In genomic region chr9:89549031-89549644, GRCh38 we compare ENCODE assay signal across 8 cellular contexts. TPM values are rescaled to one million over a fixed set of nuclear protein-coding genes. Genes with fewer than 3 reads are reported as not detected.
DNase-seq lines count a peak whose midpoint lies in the region; ATAC-seq and TF ChIP-seq lines count a peak whose summit lies in the region.

No MANE protein-coding gene starts in this region.

- H3K27ac Mint-ChIP-seq in type B pancreatic cell = no peak overlapping the region

- H3K27me3 ChIP-seq in DOHH2 (ENCODE audit: control insufficient read depth, low read length) = peaks cover 22% of the 10 kb centered on the region
- no peaks in the 10 kb centered on the region for H3K27me3 ChIP-seq in RWPE2 (ENCODE audit: insufficient read depth, poor library complexity, severe bottlenecking)
- peaks cover 6% of the 10 kb centered on the region for H3K27me3 ChIP-seq in foreskin keratinocyte
- H3K27me3 ChIP-seq in ovary = no peaks in the 10 kb centered on the region

- peaks cover 7% of the 10 kb centered on the region for H3K9me3 Mint-ChIP-seq in type B pancreatic cell

- H3K36me3 Mint-ChIP-seq in type B pancreatic cell = no peaks in the 10 kb centered on the region

- WGBS in ovary, 3 donors = 25 to 29% (median 26%) methylated on average over 5 of the region's 5 CpGs

- peaks cover 13% of the 10 kb centered on the region for H3K27me3 Mint-ChIP-seq in type B pancreatic cell

- H3K4me3 ChIP-seq in DOHH2 (ENCODE audit: low read length) = no peak overlapping the region
- H3K4me3 ChIP-seq in RWPE2 (ENCODE audit: severe bottlenecking) = no peak overlapping the region
- no peak overlapping the region for H3K4me3 ChIP-seq in ovary

- H3K4me1 Mint-ChIP-seq in type B pancreatic cell (ENCODE audit: unreplicated experiment) = no peaks in the 10 kb centered on the region

- H3K9me3 ChIP-seq in DOHH2 (ENCODE audit: control insufficient read depth, insufficient read depth, low read length) (no peaks in the 10 kb centered on the region), KOPT-K1 (ENCODE audit: insufficient read depth, low read length, poor library complexity, severe bottlenecking) (peaks cover 21% of the 10 kb centered on the region), RWPE2 (ENCODE audit: severe bottlenecking) (peaks cover 5% of the 10 kb centered on the region), ovary (no peaks in the 10 kb centered on the region)

- TF ChIP-seq POLR2A in ovary (IDR thresholded peaks at IDR 0.05) = no peak

- DNase-seq in RWPE2 (ENCODE audit: low spot score) = no peak
- peak; percentile 78 for DNase-seq in activated T-helper 9 cell treated with anti-CD3 and anti-CD28 coated beads, Interleukin-2, amount 50 U/mL, for 16 hours (ENCODE audit: low read depth)
- DNase-seq in foreskin keratinocyte = no peak
- DNase-seq in ovary = peak; percentile 57 to 83 (median 71)
- DNase-seq in type B pancreatic cell (ENCODE audit: extremely low spot score, unreplicated experiment) = no peak

- H3K4me3 Mint-ChIP-seq in type B pancreatic cell = no peak overlapping the region

- no peaks in the 10 kb centered on the region for H3K9me2 ChIP-seq in DOHH2 (replicated peaks; ENCODE audit: control insufficient read depth, low read length)

- TF ChIP-seq CTCF in DOHH2 (IDR thresholded peaks at IDR 0.05; ENCODE audit: low read depth, low read length, poor library complexity, severe bottlenecking) (peak; percentile 83), RWPE2 (IDR thresholded peaks at IDR 0.05; ENCODE audit: poor library complexity, severe bottlenecking) (peak; percentile 95), foreskin keratinocyte (conservative IDR thresholded peaks at IDR 0.05) (peak; percentile 87), ovary (IDR thresholded peaks at IDR 0.05) (peak in 2 of 3 donors; percentile 32 to 41), type B pancreatic cell (conservative IDR thresholded peaks at IDR 0.05) (peak; percentile 92)

- no peak overlapping the region for H3K4me2 ChIP-seq in DOHH2 (ENCODE audit: low read length)

- H3K36me3 ChIP-seq in DOHH2 (ENCODE audit: control insufficient read depth, low read length) = no peaks in the 10 kb centered on the region
- H3K36me3 ChIP-seq in KOPT-K1 (ENCODE audit: insufficient read depth, low read length) = no peaks in the 10 kb centered on the region
- no peaks in the 10 kb centered on the region for H3K36me3 ChIP-seq in RWPE2 (ENCODE audit: low read depth)
- no peaks in the 10 kb centered on the region for H3K36me3 ChIP-seq in ovary

- ATAC-seq in GM21576 (IDR thresholded peaks at IDR 0.05; ENCODE audit: unreplicated experiment) (peak; percentile 89), RWPE2 (ENCODE audit: low read depth) (peak; percentile 90), foreskin keratinocyte (peak; percentile 89)

- no peaks in the 10 kb centered on the region for H4K20me1 ChIP-seq in DOHH2 (ENCODE audit: control insufficient read depth, insufficient read depth, low read depth, low read length)

- no peaks in the 10 kb centered on the region for H3F3A ChIP-seq in DOHH2 (ENCODE audit: control insufficient read depth, insufficient read depth)

- H3K27ac ChIP-seq in DOHH2 (ENCODE audit: low read depth, low read length) (no peak overlapping the region), KOPT-K1 (ENCODE audit: low read depth, low read length, poor library complexity, severe bottlenecking) (peak overlapping the region; percentile 59), RWPE2 (ENCODE audit: poor library complexity, severe bottlenecking) (no peak overlapping the region), foreskin keratinocyte (no peak overlapping the region), ovary (no peak overlapping the region)

- intact Hi-C loops in ovary (cut with DNase I) = loop anchor here in 2 of 4 donors (2.0 to 10.0 kb wide), 2 partner anchors 72 to 224 kb away; no protein-coding TSS in a partner anchor

- H3K4me1 ChIP-seq in DOHH2 (ENCODE audit: control insufficient read depth, low read length) = no peaks in the 10 kb centered on the region
- no peaks in the 10 kb centered on the region for H3K4me1 ChIP-seq in RWPE2 (ENCODE audit: insufficient read depth, poor library complexity, severe bottlenecking)
- peaks cover 6% of the 10 kb centered on the region for H3K4me1 ChIP-seq in foreskin keratinocyte
- H3K4me1 ChIP-seq in ovary (ENCODE audit: insufficient read depth) = no peaks in the 10 kb centered on the region

- TF ChIP-seq EP300 in ovary (IDR thresholded peaks at IDR 0.05) = no peak

- H3K79me2 ChIP-seq in DOHH2 (ENCODE audit: control insufficient read depth, low read length) = no peaks in the 10 kb centered on the region

RNA-seq across cellular contexts. Expression of gene SEMA4D, which starts 51.2 kb away (rescaled TPM):
- total RNA-seq in foreskin keratinocyte (1.9 TPM in 2 replicates), ovary (10 to 100 TPM; 11.1 to 27.2 (median 17.9) TPM), type B pancreatic cell (ENCODE audit: low replicate concordance) (32.3 and 43.6 TPM in 2 replicates)
- polyA plus RNA-seq in foreskin keratinocyte (0.68 and 0.69 TPM in 2 replicates), ovary (10 to 100 TPM in 1 of 2 donors, 1 to 10 TPM in 1; 6.0 to 10.4 TPM)

RNA-seq across cellular contexts. Expression of gene GADD45G, which starts 55.7 kb away (rescaled TPM):
- total RNA-seq in foreskin keratinocyte (not detected in 2 replicates), ovary (100 to 1,000 TPM in 1 of 7 donors, 10 to 100 TPM in 6; 15.7 to 126 (median 23.2) TPM), type B pancreatic cell (ENCODE audit: low replicate concordance) (10.9 and 12.2 TPM in 2 replicates)
- polyA plus RNA-seq in foreskin keratinocyte (0.06 TPM in 1 of 2 replicates, not detected in the other), ovary (10 to 100 TPM in 1 of 2 donors, under 1 TPM in 1; 0.60 to 59.0 TPM)

Comparison
In these comparisons a context has a peak if more than half of its experiments do, and no peak if none do; other contexts are left out.
1. CTCF ChIP-seq: peak in every context shown above with its lines; median percentile 95 in RWPE2; 92 in type B pancreatic cell; 87 in foreskin keratinocyte; 83 in DOHH2; 36 in ovary.
2. DNase-seq: peak in activated T-helper 9 cell treated with anti-CD3 and anti-CD28 coated beads, Interleukin-2, amount 50 U/mL, for 16 hours (single experiment) and ovary (5 of 5); none in RWPE2 (single experiment), foreskin keratinocyte (0 of 2) and type B pancreatic cell (single experiment).
3. RNA of gene GADD45G, which starts 55.7 kb away (total RNA-seq): 15.7 to 126 TPM in ovary and 10.9 to 12.2 TPM in type B pancreatic cell; not detected in foreskin keratinocyte; every median in the first group is over 10 times any median in the second.
4. Peak in every context shown above with its lines, with median percentiles within 50 percentile points of each other: ATAC-seq.